24 cellular contexts compared by ENCODE assay signal in the genomic region with DNA sequence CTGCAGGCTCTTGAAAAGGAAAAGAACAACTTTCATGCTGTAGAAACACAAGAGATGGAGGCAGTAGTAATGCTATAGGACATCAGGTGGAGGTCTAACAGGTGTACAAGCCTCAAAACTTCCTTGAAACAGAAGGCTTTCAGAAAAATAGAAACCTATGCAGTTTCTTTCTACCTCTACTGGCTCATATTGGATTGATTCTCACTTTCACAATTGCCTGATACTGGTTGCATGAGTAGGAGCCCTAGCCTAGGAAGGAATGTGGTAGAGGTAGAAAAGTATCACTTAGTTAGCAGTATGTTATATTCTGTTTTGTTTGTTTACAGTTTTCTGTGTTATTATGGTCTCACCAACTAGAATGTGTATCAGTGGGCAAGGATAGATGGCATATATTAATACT.
"Had no signal": no experiment of that assay in that cellular context is flagged by ENCODE, and none has a peak within 500 bp of the region (broad histone marks: within the 10 kb centered on the region; RNA-seq: fewer than 3 reads in every experiment).

No MANE protein-coding gene starts in this region.

- H3K9me3 ChIP-seq: colonic mucosa, gastrocnemius medialis, sigmoid colon, upper lobe of right lung had no signal

- H3K36me3 ChIP-seq: breast epithelium, colonic mucosa, esophagus muscularis mucosa, gastrocnemius medialis, neural progenitor cell, sigmoid colon, upper lobe of right lung had no signal

- ATAC-seq: activated CD4-positive, CD25-positive, alpha-beta regulatory T cell treated with anti-CD3 and anti-CD28 coated beads, Interleukin-2, amount 50 U/mL, for 24 hours; activated T-cell treated with anti-CD3 and anti-CD28 coated beads, Interleukin-2, amount 50 U/mL, for 72 hours; gastrocnemius medialis; left ventricle myocardium superior; naive thymus-derived CD8-positive, alpha-beta T cell; upper lobe of right lung had no signal

- H3K4me2 ChIP-seq: neural progenitor cell, smooth muscle cell had no signal

- H3K4me1 ChIP-seq: breast epithelium, colonic mucosa, neural progenitor cell, sigmoid colon, upper lobe of right lung had no signal

- H3K9ac ChIP-seq: neural progenitor cell had no signal

- H3K27me3 ChIP-seq: breast epithelium, colonic mucosa, esophagus muscularis mucosa, gastrocnemius medialis, neural progenitor cell, sigmoid colon, upper lobe of right lung had no signal

- H3K4me3 ChIP-seq: breast epithelium, colonic mucosa, esophagus muscularis mucosa, gastrocnemius medialis, neural progenitor cell, sigmoid colon, smooth muscle cell, upper lobe of right lung had no signal

- H2AFZ ChIP-seq: neural progenitor cell had no signal

- H3K27ac ChIP-seq: breast epithelium, colonic mucosa, esophagus muscularis mucosa, gastrocnemius medialis, neural progenitor cell, sigmoid colon, upper lobe of right lung, VCaP had no signal

- DNase-seq: activated CD4-positive, alpha-beta memory T cell treated with anti-CD3 and anti-CD28 coated beads, Interleukin-2, amount 10 ng/mL, durations not matched to agents 7 days and 5 days; activated CD4-positive, alpha-beta T cell treated with anti-CD3 and anti-CD28 coated beads, Interleukin-2, amount 10 ng/mL, durations not matched to agents 24 days and 14 days; activated effector memory CD4-positive, alpha-beta T cell treated with Interleukin-2 at 50 U/mL for 16 hours; activated naive CD4-positive, alpha-beta T cell treated with anti-CD3 and anti-CD28 coated beads for 36 hours; activated naive CD8-positive, alpha-beta T cell treated with anti-CD3 and anti-CD28 coated beads, Interleukin-2, amount 10 ng/mL, durations not matched to agents 7 days and 5 days; activated T-cell treated with anti-CD3 and anti-CD28 coated beads, Interleukin-2, amount 50 U/mL, for 72 hours; amniotic stem cell; colonic mucosa; gastrocnemius medialis; hippocampal formation; left ventricle myocardium superior; mammary epithelial cell; naive thymus-derived CD8-positive, alpha-beta T cell; sigmoid colon; stimulated activated CD4-positive, alpha-beta T cell treated with anti-CD3 and anti-CD28 coated beads, Interleukin-15, amount 100 ng/mL, for 24 hours; stimulated activated CD4-positive, alpha-beta T cell treated with anti-CD3 and anti-CD28 coated beads, Interleukin-4, amount 100 ng/mL, for 24 hours; stimulated activated naive CD4-positive, alpha-beta T cell treated with Interleukin-2 at 50 U/mL for 16 hours; upper lobe of right lung had no signal
